In the genomic region with DNA sequence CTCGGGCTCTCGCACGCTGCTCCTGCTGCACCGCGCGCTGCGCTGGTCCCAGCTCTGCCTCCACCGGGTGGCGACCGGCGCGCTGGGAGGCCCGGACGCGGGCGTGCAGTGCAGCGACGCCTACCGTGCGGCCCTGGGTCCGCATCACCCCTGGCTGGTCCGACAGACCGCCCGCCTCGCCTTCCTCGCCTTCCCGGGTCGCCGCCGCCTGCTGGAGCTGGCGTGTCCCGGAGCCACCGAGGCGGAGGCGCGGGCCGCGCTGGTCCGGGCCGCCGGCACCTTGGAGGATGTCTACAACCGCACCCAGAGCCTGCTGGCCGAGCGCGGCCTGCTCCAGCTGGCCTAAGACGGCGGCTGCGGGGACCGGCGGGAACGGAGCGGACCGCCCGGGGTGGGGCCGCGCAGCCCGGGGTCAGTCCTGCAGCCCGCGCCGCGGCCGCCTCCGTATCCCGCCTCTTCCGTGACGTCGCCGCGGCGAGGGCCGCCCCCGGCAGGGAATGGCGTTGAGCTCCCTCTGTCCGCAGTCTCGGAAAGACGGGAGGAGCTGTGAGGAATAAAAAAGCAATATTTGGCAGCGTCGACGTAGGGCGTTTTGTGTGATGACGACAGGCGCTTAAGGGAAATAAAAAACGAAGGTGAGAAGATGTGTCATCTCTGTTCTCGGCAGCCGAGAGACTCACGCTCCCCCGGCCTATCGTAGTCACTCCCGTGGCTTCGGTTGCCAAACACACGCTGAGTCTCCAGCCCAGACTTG, we compare ENCODE assay signal across 1 cellular context.
TF ChIP-seq lines count a peak whose summit lies in the region.

No MANE protein-coding gene starts in this region.

TF ChIP-seq in K562, 482 proteins besides CTCF, POLR2A, EP300 and RAD21 (continued from another document and continues in another):
- TF ChIP-seq SMAD1 (IDR thresholded peaks at IDR 0.05; ENCODE audit: low read depth, low read length, partially characterized antibody): no peak
- TF ChIP-seq, protein P1, sequence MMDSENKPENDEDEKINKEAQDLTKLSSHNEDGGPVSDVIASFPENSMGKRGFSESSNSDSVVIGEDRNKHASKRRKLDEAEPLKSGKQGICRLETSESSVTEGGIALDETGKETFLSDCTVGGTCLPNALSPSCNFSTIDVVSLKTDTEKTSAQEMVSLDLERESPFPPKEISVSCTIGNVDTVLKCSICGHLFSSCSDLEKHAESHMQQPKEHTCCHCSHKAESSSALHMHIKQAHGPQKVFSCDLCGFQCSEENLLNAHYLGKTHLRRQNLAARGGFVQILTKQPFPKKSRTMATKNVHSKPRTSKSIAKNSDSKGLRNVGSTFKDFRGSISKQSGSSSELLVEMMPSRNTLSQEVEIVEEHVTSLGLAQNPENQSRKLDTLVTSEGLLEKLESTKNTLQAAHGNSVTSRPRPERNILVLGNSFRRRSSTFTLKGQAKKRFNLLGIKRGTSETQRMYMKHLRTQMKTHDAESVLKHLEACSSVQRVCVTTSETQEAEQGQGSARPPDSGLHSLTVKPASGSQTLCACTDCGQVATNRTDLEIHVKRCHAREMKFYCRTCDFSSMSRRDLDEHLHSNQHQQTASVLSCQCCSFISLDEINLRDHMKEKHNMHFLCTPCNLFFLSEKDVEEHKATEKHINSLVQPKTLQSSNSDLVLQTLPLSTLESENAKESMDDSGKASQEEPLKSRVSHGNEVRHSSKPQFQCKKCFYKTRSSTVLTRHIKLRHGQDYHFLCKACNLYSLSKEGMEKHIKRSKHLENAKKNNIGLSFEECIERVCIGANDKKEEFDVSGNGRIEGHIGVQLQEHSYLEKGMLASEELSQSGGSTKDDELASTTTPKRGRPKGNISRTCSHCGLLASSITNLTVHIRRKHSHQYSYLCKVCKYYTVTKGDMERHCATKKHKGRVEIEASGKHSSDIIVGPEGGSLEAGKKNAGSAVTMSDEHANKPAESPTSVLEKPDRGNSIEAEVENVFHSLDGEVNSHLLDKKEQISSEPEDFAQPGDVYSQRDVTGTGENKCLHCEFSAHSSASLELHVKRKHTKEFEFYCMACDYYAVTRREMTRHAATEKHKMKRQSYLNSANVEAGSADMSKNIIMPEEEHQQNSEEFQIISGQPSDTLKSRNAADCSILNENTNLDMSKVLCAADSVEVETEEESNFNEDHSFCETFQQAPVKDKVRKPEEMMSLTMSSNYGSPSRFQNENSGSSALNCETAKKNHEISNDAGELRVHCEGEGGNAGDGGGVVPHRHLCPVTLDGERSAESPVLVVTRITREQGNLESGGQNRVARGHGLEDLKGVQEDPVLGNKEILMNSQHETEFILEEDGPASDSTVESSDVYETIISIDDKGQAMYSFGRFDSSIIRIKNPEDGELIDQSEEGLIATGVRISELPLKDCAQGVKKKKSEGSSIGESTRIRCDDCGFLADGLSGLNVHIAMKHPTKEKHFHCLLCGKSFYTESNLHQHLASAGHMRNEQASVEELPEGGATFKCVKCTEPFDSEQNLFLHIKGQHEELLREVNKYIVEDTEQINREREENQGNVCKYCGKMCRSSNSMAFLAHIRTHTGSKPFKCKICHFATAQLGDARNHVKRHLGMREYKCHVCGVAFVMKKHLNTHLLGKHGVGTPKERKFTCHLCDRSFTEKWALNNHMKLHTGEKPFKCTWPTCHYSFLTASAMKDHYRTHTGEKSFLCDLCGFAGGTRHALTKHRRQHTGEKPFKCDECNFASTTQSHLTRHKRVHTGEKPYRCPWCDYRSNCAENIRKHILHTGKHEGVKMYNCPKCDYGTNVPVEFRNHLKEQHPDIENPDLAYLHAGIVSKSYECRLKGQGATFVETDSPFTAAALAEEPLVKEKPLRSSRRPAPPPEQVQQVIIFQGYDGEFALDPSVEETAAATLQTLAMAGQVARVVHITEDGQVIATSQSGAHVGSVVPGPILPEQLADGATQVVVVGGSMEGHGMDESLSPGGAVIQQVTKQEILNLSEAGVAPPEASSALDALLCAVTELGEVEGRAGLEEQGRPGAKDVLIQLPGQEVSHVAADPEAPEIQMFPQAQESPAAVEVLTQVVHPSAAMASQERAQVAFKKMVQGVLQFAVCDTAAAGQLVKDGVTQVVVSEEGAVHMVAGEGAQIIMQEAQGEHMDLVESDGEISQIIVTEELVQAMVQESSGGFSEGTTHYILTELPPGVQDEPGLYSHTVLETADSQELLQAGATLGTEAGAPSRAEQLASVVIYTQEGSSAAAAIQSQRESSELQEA (IDR thresholded peaks at IDR 0.05; ENCODE audit: low read depth): no peak
- no peak for TF ChIP-seq EHMT2 (IDR thresholded peaks at IDR 0.05)
- TF ChIP-seq KDM4B (IDR thresholded peaks at IDR 0.05; ENCODE audit: borderline replicate concordance in 2 of 2, low read depth in 1 of 2): no peak
- TF ChIP-seq ZNF507 (tag; conservative IDR thresholded peaks at IDR 0.05): no peak
- TF ChIP-seq XRCC4 (IDR thresholded peaks at IDR 0.05; ENCODE audit: extremely low read depth, insufficient read depth, insufficient read length): no peak
- TF ChIP-seq JUND (IDR thresholded peaks at IDR 0.05; ENCODE audit: borderline replicate concordance, low read depth, low read length): peak; percentile 13; the same call in 1 of the 2 replicates
- no peak; the same call in 2 of the 3 replicates for TF ChIP-seq JUND (tag; IDR thresholded peaks at IDR 0.05; ENCODE audit: borderline replicate concordance, low read depth, low read length)
- 0 out of 2 replicates have a peak, but pooled peaks have one; percentile 21 for TF ChIP-seq SAFB (IDR thresholded peaks at IDR 0.05; ENCODE audit: borderline replicate concordance, low read depth, low read length)
- TF ChIP-seq ETV6 (IDR thresholded peaks at IDR 0.05; ENCODE audit: borderline replicate concordance in 1 of 2, low read depth in 2 of 2, low read length in 1 of 2): no peak
- TF ChIP-seq ETV6 (CRISPR knock-in tag; IDR thresholded peaks at IDR 0.05; ENCODE audit: borderline replicate concordance): no peak
- TF ChIP-seq, protein P2, sequence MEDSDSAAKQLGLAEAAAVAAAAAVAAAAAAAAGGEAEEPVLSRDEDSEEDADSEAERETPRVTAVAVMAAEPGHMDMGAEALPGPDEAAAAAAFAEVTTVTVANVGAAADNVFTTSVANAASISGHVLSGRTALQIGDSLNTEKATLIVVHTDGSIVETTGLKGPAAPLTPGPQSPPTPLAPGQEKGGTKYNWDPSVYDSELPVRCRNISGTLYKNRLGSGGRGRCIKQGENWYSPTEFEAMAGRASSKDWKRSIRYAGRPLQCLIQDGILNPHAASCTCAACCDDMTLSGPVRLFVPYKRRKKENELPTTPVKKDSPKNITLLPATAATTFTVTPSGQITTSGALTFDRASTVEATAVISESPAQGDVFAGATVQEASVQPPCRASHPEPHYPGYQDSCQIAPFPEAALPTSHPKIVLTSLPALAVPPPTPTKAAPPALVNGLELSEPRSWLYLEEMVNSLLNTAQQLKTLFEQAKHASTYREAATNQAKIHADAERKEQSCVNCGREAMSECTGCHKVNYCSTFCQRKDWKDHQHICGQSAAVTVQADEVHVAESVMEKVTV (CRISPR knock-in tag; IDR thresholded peaks at IDR 0.05): no peak
- no peak for TF ChIP-seq CHD1 (IDR thresholded peaks at IDR 0.05; ENCODE audit: low read length)
- TF ChIP-seq SRSF1 (IDR thresholded peaks at IDR 0.05; ENCODE audit: low read depth, low read length): no peak
- TF ChIP-seq, protein P3, sequence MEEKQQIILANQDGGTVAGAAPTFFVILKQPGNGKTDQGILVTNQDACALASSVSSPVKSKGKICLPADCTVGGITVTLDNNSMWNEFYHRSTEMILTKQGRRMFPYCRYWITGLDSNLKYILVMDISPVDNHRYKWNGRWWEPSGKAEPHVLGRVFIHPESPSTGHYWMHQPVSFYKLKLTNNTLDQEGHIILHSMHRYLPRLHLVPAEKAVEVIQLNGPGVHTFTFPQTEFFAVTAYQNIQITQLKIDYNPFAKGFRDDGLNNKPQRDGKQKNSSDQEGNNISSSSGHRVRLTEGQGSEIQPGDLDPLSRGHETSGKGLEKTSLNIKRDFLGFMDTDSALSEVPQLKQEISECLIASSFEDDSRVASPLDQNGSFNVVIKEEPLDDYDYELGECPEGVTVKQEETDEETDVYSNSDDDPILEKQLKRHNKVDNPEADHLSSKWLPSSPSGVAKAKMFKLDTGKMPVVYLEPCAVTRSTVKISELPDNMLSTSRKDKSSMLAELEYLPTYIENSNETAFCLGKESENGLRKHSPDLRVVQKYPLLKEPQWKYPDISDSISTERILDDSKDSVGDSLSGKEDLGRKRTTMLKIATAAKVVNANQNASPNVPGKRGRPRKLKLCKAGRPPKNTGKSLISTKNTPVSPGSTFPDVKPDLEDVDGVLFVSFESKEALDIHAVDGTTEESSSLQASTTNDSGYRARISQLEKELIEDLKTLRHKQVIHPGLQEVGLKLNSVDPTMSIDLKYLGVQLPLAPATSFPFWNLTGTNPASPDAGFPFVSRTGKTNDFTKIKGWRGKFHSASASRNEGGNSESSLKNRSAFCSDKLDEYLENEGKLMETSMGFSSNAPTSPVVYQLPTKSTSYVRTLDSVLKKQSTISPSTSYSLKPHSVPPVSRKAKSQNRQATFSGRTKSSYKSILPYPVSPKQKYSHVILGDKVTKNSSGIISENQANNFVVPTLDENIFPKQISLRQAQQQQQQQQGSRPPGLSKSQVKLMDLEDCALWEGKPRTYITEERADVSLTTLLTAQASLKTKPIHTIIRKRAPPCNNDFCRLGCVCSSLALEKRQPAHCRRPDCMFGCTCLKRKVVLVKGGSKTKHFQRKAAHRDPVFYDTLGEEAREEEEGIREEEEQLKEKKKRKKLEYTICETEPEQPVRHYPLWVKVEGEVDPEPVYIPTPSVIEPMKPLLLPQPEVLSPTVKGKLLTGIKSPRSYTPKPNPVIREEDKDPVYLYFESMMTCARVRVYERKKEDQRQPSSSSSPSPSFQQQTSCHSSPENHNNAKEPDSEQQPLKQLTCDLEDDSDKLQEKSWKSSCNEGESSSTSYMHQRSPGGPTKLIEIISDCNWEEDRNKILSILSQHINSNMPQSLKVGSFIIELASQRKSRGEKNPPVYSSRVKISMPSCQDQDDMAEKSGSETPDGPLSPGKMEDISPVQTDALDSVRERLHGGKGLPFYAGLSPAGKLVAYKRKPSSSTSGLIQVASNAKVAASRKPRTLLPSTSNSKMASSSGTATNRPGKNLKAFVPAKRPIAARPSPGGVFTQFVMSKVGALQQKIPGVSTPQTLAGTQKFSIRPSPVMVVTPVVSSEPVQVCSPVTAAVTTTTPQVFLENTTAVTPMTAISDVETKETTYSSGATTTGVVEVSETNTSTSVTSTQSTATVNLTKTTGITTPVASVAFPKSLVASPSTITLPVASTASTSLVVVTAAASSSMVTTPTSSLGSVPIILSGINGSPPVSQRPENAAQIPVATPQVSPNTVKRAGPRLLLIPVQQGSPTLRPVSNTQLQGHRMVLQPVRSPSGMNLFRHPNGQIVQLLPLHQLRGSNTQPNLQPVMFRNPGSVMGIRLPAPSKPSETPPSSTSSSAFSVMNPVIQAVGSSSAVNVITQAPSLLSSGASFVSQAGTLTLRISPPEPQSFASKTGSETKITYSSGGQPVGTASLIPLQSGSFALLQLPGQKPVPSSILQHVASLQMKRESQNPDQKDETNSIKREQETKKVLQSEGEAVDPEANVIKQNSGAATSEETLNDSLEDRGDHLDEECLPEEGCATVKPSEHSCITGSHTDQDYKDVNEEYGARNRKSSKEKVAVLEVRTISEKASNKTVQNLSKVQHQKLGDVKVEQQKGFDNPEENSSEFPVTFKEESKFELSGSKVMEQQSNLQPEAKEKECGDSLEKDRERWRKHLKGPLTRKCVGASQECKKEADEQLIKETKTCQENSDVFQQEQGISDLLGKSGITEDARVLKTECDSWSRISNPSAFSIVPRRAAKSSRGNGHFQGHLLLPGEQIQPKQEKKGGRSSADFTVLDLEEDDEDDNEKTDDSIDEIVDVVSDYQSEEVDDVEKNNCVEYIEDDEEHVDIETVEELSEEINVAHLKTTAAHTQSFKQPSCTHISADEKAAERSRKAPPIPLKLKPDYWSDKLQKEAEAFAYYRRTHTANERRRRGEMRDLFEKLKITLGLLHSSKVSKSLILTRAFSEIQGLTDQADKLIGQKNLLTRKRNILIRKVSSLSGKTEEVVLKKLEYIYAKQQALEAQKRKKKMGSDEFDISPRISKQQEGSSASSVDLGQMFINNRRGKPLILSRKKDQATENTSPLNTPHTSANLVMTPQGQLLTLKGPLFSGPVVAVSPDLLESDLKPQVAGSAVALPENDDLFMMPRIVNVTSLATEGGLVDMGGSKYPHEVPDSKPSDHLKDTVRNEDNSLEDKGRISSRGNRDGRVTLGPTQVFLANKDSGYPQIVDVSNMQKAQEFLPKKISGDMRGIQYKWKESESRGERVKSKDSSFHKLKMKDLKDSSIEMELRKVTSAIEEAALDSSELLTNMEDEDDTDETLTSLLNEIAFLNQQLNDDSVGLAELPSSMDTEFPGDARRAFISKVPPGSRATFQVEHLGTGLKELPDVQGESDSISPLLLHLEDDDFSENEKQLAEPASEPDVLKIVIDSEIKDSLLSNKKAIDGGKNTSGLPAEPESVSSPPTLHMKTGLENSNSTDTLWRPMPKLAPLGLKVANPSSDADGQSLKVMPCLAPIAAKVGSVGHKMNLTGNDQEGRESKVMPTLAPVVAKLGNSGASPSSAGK (IDR thresholded peaks at IDR 0.05): peak; percentile 62
- TF ChIP-seq, protein P4, sequence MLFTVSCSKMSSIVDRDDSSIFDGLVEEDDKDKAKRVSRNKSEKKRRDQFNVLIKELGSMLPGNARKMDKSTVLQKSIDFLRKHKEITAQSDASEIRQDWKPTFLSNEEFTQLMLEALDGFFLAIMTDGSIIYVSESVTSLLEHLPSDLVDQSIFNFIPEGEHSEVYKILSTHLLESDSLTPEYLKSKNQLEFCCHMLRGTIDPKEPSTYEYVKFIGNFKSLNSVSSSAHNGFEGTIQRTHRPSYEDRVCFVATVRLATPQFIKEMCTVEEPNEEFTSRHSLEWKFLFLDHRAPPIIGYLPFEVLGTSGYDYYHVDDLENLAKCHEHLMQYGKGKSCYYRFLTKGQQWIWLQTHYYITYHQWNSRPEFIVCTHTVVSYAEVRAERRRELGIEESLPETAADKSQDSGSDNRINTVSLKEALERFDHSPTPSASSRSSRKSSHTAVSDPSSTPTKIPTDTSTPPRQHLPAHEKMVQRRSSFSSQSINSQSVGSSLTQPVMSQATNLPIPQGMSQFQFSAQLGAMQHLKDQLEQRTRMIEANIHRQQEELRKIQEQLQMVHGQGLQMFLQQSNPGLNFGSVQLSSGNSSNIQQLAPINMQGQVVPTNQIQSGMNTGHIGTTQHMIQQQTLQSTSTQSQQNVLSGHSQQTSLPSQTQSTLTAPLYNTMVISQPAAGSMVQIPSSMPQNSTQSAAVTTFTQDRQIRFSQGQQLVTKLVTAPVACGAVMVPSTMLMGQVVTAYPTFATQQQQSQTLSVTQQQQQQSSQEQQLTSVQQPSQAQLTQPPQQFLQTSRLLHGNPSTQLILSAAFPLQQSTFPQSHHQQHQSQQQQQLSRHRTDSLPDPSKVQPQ (CRISPR knock-in tag; IDR thresholded peaks at IDR 0.05; ENCODE audit: borderline replicate concordance): no peak
- TF ChIP-seq ARHGAP35 (IDR thresholded peaks at IDR 0.05; ENCODE audit: partially characterized antibody): no peak
- no peak for TF ChIP-seq JUNB (CRISPR knock-in tag; conservative IDR thresholded peaks at IDR 0.05)
- TF ChIP-seq CHD2 (IDR thresholded peaks at IDR 0.05; ENCODE audit: low read depth, low read length): peak; percentile 24; the same call in 1 of the 2 replicates
